9 cellular contexts compared by ENCODE assay signal in the genomic region with DNA sequence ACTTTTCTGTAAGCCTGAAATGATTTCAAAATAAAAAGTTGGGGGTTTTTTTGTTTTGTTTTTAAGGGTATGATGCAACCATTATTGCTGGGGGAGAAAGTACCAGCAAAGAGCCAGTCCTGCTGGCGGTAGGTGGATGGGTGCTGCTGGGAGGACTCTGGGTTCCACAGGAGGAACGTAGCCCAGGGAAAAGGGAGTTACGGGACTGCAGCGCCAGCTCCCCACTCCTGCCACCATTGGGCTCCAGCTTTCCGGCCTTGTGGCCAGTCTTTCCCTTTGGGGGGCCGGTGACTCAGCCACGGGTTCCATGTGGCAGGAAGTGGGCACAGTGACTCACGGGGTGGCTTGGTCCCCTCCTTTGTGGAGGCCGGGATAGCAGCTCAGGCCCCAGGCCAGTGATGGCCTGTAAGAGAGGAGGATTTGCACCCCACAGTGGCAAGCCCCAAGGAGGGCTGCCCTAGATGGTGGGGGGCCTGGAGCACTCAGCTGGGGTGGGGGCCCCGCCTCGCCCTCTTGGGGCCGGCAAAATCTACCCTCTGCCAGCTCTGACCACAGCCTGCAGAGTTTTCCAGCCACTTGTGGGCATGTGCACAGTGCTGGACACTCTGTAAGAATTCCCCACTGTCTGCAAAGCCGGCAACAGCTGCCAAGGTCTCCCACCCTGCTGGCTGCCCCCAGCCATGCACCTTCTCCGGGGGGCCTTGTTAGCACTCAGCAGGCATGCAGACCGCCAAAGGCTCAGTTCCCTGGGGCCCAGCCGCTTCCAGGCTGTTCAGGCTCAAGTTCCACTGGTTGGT. TPM values are rescaled to one million over a fixed set of nuclear protein-coding genes. Genes with fewer than 3 reads are reported as not detected.
DNase-seq lines count a peak whose midpoint lies in the region; ATAC-seq and TF ChIP-seq lines count a peak whose summit lies in the region.
"Had no signal": no experiment of that assay in that cellular context is flagged by ENCODE, and none has a peak within 500 bp of the region (broad histone marks: within the 10 kb centered on the region; RNA-seq: fewer than 3 reads in every experiment).

No MANE protein-coding gene starts in this region.

- H3K27ac ChIP-seq in CD4-positive, alpha-beta T cell (ENCODE audit: low read depth, low read length), result no peak overlapping the region
- no peak overlapping the region for H3K27ac ChIP-seq in naive thymus-derived CD4-positive, alpha-beta T cell (ENCODE audit: low read depth, low read length)
- H3K27ac ChIP-seq in prostate gland, result no peak overlapping the region

- peak overlapping the region; percentile 37 for H3K27ac Mint-ChIP-seq in CD4-positive, alpha-beta T cell
- peak overlapping the region in 6 of 9 donors; percentile 30 to 82 (median 74) for H3K27ac Mint-ChIP-seq in naive thymus-derived CD4-positive, alpha-beta T cell

- H3K4me1 Mint-ChIP-seq in CD4-positive, alpha-beta T cell (ENCODE audit: low read depth), result peaks cover 35% of the 10 kb centered on the region
- peaks cover 28 to 44% (median 35%) of the 10 kb centered on the region in 7 donors for H3K4me1 Mint-ChIP-seq in naive thymus-derived CD4-positive, alpha-beta T cell

- WGBS in prostate gland, result 79% methylated on average over 16 of the region's 16 CpGs

- no peaks in the 10 kb centered on the region for H3K36me3 Mint-ChIP-seq in CD4-positive, alpha-beta T cell (ENCODE audit: low read depth)
- no peaks in the 10 kb centered on the region for H3K36me3 Mint-ChIP-seq in naive thymus-derived CD4-positive, alpha-beta T cell

- DNase-seq in CD4-positive, alpha-beta T cell, result no peak
- DNase-seq in KBM-7 (peak; percentile 32), amniotic epithelial cell (ENCODE audit: low read depth) (peak; percentile 62), NCI-H510A (lab: John Stamatoyannopoulos, UW) (no peak), prostate gland (ENCODE audit: low spot score) (no peak), NCI-H146 (lab: John Stamatoyannopoulos, UW) (no peak), midbrain (lab: John Stamatoyannopoulos, UW) (no peak)
- DNase-seq in naive thymus-derived CD4-positive, alpha-beta T cell, result no peak

- CTCF ChIA-PET in CD4-positive, alpha-beta T cell (lab: Charles Lee), result interaction anchor here (1.2 kb wide), 1 partner anchor 92 kb away, joined by 4 read pairs; no protein-coding TSS in a partner anchor
- CTCF ChIA-PET in naive thymus-derived CD4-positive, alpha-beta T cell (lab: Charles Lee), result interaction anchor here (1.0 kb wide), 1 partner anchor 10 kb away, joined by 3 read pairs; no protein-coding TSS in a partner anchor

- H3K9me3 Mint-ChIP-seq in CD4-positive, alpha-beta T cell, result no peaks in the 10 kb centered on the region
- peaks cover 0 to 2% (median 0%) of the 10 kb centered on the region in 11 donors for H3K9me3 Mint-ChIP-seq in naive thymus-derived CD4-positive, alpha-beta T cell

- TF ChIP-seq CTCF in CD4-positive, alpha-beta T cell (IDR thresholded peaks at IDR 0.05), result no peak
- no peak for TF ChIP-seq CTCF in prostate gland (IDR thresholded peaks at IDR 0.05)

- no peaks in the 10 kb centered on the region for H3K27me3 ChIP-seq in CD4-positive, alpha-beta T cell (ENCODE audit: control insufficient read depth, insufficient read depth, low read length)
- H3K27me3 ChIP-seq in naive thymus-derived CD4-positive, alpha-beta T cell (ENCODE audit: control insufficient read depth in 2 of 2, insufficient read depth in 2 of 2, low read length in 2 of 2), result no peaks in the 10 kb centered on the region
- H3K27me3 ChIP-seq in prostate gland (replicated peaks; ENCODE audit: insufficient read depth), result no peaks in the 10 kb centered on the region

- H3K9me3 ChIP-seq in CD4-positive, alpha-beta T cell (ENCODE audit: control insufficient read depth, low read length), result no peaks in the 10 kb centered on the region
- H3K9me3 ChIP-seq in naive thymus-derived CD4-positive, alpha-beta T cell (ENCODE audit: control insufficient read depth in 2 of 3, low read length in 3 of 3), result no peaks in the 10 kb centered on the region
- H3K9me3 ChIP-seq in prostate gland, result no peaks in the 10 kb centered on the region

- intact Hi-C loops in CD4-positive, alpha-beta T cell (cut with DNase I, micrococcal nuclease), result loop anchor here in 1 of 2 experiments (2.0 kb wide), 1 partner anchor 15 kb away; no protein-coding TSS in a partner anchor
- intact Hi-C loops in naive thymus-derived CD4-positive, alpha-beta T cell (cut with micrococcal nuclease), result no loop called here
- intact Hi-C loops in prostate gland (cut with DNase I), result no loop called here

- peaks cover 17 to 30% of the 10 kb centered on the region in 2 donors for H3K4me1 ChIP-seq in naive thymus-derived CD4-positive, alpha-beta T cell (ENCODE audit: control insufficient read depth in 2 of 2, insufficient read depth in 2 of 2, low read length in 2 of 2)
- no peaks in the 10 kb centered on the region for H3K4me1 ChIP-seq in prostate gland (replicated peaks)

- no peak for ATAC-seq in CD4-positive, alpha-beta T cell (ENCODE audit: poor library complexity)
- peak; percentile 77 for ATAC-seq in naive thymus-derived CD4-positive, alpha-beta T cell

- TF ChIP-seq POLR2A in prostate gland (IDR thresholded peaks at IDR 0.05), result no peak

- POLR2A ChIA-PET in CD4-positive, alpha-beta T cell (lab: Charles Lee), result interaction anchor here (0.6 kb wide), 1 partner anchor 15 kb away, joined by 3 read pairs; no protein-coding TSS in a partner anchor
- POLR2A ChIA-PET in naive thymus-derived CD4-positive, alpha-beta T cell (lab: Charles Lee), result interaction anchor here (1.4 kb wide), 1 partner anchor 15 kb away, joined by 4 read pairs; no protein-coding TSS in a partner anchor

- in situ Hi-C loops in KBM-7 (cut with MboI; ENCODE audit: low pct_unique_long_range_greater_than_20kb, low sequenced_read_pairs), result no loop called here

- H3K4me3 ChIP-seq in naive thymus-derived CD4-positive, alpha-beta T cell (ENCODE audit: low read length), result no peak overlapping the region
- no peak overlapping the region for H3K4me3 ChIP-seq in prostate gland
- H3K4me3 ChIP-seq: lung had no signal

- H3K36me3 ChIP-seq in naive thymus-derived CD4-positive, alpha-beta T cell (ENCODE audit: control insufficient read depth in 2 of 3, insufficient read depth in 3 of 3, low read length in 3 of 3), result no peaks in the 10 kb centered on the region
- H3K36me3 ChIP-seq in prostate gland, result no peaks in the 10 kb centered on the region

- no peaks in the 10 kb centered on the region for H3K27me3 Mint-ChIP-seq in CD4-positive, alpha-beta T cell
- no peaks in the 10 kb centered on the region for H3K27me3 Mint-ChIP-seq in naive thymus-derived CD4-positive, alpha-beta T cell

- no peak overlapping the region for H3K4me3 Mint-ChIP-seq in CD4-positive, alpha-beta T cell
- H3K4me3 Mint-ChIP-seq in naive thymus-derived CD4-positive, alpha-beta T cell, result no peak overlapping the region

RNA-seq across cellular contexts. Expression of gene SOCS3, which starts 30.4 kb away (rescaled TPM):
- 100 to 1,000 TPM; 414 to 427 TPM for total RNA-seq in CD4-positive, alpha-beta T cell
- total RNA-seq in naive thymus-derived CD4-positive, alpha-beta T cell, result 100 to 1,000 TPM in 3 of 5 experiments, 1 to 10 TPM in 2; 8.1 to 281 (median 110) TPM
- 100 to 1,000 TPM in 1 of 2 donors, 10 to 100 TPM in 1; 58.4 to 206 TPM for polyA plus RNA-seq in naive thymus-derived CD4-positive, alpha-beta T cell
- total RNA-seq in prostate gland, result 10 to 100 TPM; 10.6 to 59.6 TPM

RNA-seq across cellular contexts. Expression of gene PGS1, which starts 49.0 kb away (rescaled TPM):
- total RNA-seq in CD4-positive, alpha-beta T cell, result 10 to 100 TPM; 40.9 to 45.3 TPM
- 10 to 100 TPM; 66.6 to 84.3 (median 82.0) TPM for total RNA-seq in naive thymus-derived CD4-positive, alpha-beta T cell
- polyA plus RNA-seq in naive thymus-derived CD4-positive, alpha-beta T cell, result 10 to 100 TPM; 36.1 to 52.3 TPM
- 10 to 100 TPM; 29.2 to 57.4 TPM for total RNA-seq in prostate gland

Comparison
In these comparisons a context has a peak if more than half of its experiments do, and no peak if none do; other contexts are left out.
1. DNase-seq: peak in KBM-7 (single experiment) and amniotic epithelial cell (single experiment); none in CD4-positive, alpha-beta T cell (0 of 10), naive thymus-derived CD4-positive, alpha-beta T cell (0 of 9), NCI-H510A (single experiment), prostate gland (single experiment), NCI-H146 (single experiment) and midbrain (single experiment).